Comparison of ENCODE assay signal across 2 cellular contexts in the genomic region with DNA sequence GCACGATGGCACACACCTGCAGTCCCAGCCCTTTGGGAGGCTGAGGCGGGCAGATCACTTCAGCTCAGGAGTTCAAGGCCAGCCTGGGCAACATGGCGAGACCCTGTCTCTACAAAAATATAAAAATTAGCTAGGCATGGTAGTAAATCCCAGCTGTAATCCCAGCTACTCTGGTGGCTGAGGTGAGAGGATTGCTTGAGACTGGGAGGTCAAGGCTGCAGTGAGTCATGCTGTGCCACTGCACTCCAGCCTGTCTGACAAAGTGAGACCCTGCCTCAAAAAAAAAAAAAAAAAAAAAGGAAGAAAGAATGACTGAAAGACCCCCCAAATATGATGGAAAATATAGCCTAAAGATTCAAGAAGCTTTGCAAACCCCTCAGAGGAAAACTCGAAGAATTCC.
TF ChIP-seq lines count a peak whose summit lies in the region.

No MANE protein-coding gene starts in this region.

TF ChIP-seq in SK-N-SH, 30 proteins besides CTCF, POLR2A, EP300 and RAD21 (continued from another document):
- TF ChIP-seq, protein P1, sequence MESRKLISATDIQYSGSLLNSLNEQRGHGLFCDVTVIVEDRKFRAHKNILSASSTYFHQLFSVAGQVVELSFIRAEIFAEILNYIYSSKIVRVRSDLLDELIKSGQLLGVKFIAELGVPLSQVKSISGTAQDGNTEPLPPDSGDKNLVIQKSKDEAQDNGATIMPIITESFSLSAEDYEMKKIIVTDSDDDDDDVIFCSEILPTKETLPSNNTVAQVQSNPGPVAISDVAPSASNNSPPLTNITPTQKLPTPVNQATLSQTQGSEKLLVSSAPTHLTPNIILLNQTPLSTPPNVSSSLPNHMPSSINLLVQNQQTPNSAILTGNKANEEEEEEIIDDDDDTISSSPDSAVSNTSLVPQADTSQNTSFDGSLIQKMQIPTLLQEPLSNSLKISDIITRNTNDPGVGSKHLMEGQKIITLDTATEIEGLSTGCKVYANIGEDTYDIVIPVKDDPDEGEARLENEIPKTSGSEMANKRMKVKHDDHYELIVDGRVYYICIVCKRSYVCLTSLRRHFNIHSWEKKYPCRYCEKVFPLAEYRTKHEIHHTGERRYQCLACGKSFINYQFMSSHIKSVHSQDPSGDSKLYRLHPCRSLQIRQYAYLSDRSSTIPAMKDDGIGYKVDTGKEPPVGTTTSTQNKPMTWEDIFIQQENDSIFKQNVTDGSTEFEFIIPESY (IDR thresholded peaks at IDR 0.05; ENCODE audit: borderline replicate concordance, low read depth) = no peak
- TF ChIP-seq GATA2 (CRISPR knock-in tag; IDR thresholded peaks at IDR 0.05) (no peak), SMC3 (IDR thresholded peaks at IDR 0.05; ENCODE audit: low read depth, low read length) (no peak), RFX5 (IDR thresholded peaks at IDR 0.05; ENCODE audit: low read length) (no peak), SIN3A (IDR thresholded peaks at IDR 0.05; ENCODE audit: borderline replicate concordance, low read depth, low read length) (no peak)

TF ChIP-seq in SK-N-SH treated with all-trans-retinoic acid at 6 μM for 48 hours, 23 proteins besides CTCF, POLR2A, EP300 and RAD21:
- TF ChIP-seq, protein P2, sequence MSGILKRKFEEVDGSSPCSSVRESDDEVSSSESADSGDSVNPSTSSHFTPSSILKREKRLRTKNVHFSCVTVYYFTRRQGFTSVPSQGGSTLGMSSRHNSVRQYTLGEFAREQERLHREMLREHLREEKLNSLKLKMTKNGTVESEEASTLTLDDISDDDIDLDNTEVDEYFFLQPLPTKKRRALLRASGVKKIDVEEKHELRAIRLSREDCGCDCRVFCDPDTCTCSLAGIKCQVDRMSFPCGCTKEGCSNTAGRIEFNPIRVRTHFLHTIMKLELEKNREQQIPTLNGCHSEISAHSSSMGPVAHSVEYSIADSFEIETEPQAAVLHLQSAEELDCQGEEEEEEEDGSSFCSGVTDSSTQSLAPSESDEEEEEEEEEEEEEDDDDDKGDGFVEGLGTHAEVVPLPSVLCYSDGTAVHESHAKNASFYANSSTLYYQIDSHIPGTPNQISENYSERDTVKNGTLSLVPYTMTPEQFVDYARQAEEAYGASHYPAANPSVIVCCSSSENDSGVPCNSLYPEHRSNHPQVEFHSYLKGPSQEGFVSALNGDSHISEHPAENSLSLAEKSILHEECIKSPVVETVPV (CRISPR knock-in tag; IDR thresholded peaks at IDR 0.05) = no peak
- no peak for TF ChIP-seq PPARA (CRISPR knock-in tag; IDR thresholded peaks at IDR 0.05; ENCODE audit: borderline replicate concordance)
- no peak for TF ChIP-seq BACH2 (CRISPR knock-in tag; IDR thresholded peaks at IDR 0.05; ENCODE audit: borderline replicate concordance)
- TF ChIP-seq TOX (CRISPR knock-in tag; IDR thresholded peaks at IDR 0.05; ENCODE audit: borderline replicate concordance) = no peak
- no peak for TF ChIP-seq ZNF8 (CRISPR knock-in tag; IDR thresholded peaks at IDR 0.05)
- TF ChIP-seq ISL1 (CRISPR knock-in tag; IDR thresholded peaks at IDR 0.05) = no peak
- no peak for TF ChIP-seq TCF4 (CRISPR knock-in tag; IDR thresholded peaks at IDR 0.05; ENCODE audit: borderline replicate concordance)
- no peak for TF ChIP-seq CSDC2 (CRISPR knock-in tag; IDR thresholded peaks at IDR 0.05)
- no peak for TF ChIP-seq ZC3H10 (CRISPR knock-in tag; IDR thresholded peaks at IDR 0.05)
- TF ChIP-seq, protein P3, sequence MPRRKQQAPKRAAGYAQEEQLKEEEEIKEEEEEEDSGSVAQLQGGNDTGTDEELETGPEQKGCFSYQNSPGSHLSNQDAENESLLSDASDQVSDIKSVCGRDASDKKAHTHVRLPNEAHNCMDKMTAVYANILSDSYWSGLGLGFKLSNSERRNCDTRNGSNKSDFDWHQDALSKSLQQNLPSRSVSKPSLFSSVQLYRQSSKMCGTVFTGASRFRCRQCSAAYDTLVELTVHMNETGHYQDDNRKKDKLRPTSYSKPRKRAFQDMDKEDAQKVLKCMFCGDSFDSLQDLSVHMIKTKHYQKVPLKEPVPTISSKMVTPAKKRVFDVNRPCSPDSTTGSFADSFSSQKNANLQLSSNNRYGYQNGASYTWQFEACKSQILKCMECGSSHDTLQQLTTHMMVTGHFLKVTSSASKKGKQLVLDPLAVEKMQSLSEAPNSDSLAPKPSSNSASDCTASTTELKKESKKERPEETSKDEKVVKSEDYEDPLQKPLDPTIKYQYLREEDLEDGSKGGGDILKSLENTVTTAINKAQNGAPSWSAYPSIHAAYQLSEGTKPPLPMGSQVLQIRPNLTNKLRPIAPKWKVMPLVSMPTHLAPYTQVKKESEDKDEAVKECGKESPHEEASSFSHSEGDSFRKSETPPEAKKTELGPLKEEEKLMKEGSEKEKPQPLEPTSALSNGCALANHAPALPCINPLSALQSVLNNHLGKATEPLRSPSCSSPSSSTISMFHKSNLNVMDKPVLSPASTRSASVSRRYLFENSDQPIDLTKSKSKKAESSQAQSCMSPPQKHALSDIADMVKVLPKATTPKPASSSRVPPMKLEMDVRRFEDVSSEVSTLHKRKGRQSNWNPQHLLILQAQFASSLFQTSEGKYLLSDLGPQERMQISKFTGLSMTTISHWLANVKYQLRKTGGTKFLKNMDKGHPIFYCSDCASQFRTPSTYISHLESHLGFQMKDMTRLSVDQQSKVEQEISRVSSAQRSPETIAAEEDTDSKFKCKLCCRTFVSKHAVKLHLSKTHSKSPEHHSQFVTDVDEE (CRISPR knock-in tag; IDR thresholded peaks at IDR 0.05) = no peak
- TF ChIP-seq, protein P4, sequence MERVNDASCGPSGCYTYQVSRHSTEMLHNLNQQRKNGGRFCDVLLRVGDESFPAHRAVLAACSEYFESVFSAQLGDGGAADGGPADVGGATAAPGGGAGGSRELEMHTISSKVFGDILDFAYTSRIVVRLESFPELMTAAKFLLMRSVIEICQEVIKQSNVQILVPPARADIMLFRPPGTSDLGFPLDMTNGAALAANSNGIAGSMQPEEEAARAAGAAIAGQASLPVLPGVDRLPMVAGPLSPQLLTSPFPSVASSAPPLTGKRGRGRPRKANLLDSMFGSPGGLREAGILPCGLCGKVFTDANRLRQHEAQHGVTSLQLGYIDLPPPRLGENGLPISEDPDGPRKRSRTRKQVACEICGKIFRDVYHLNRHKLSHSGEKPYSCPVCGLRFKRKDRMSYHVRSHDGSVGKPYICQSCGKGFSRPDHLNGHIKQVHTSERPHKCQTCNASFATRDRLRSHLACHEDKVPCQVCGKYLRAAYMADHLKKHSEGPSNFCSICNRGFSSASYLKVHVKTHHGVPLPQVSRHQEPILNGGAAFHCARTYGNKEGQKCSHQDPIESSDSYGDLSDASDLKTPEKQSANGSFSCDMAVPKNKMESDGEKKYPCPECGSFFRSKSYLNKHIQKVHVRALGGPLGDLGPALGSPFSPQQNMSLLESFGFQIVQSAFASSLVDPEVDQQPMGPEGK (CRISPR knock-in tag; IDR thresholded peaks at IDR 0.05; ENCODE audit: borderline replicate concordance) = no peak
- no peak for TF ChIP-seq GLIS3 (CRISPR knock-in tag; IDR thresholded peaks at IDR 0.05)
- TF ChIP-seq OSR1 (CRISPR knock-in tag; IDR thresholded peaks at IDR 0.05) = no peak
- no peak for TF ChIP-seq ZNF70 (CRISPR knock-in tag; IDR thresholded peaks at IDR 0.05)
- TF ChIP-seq, protein P5, sequence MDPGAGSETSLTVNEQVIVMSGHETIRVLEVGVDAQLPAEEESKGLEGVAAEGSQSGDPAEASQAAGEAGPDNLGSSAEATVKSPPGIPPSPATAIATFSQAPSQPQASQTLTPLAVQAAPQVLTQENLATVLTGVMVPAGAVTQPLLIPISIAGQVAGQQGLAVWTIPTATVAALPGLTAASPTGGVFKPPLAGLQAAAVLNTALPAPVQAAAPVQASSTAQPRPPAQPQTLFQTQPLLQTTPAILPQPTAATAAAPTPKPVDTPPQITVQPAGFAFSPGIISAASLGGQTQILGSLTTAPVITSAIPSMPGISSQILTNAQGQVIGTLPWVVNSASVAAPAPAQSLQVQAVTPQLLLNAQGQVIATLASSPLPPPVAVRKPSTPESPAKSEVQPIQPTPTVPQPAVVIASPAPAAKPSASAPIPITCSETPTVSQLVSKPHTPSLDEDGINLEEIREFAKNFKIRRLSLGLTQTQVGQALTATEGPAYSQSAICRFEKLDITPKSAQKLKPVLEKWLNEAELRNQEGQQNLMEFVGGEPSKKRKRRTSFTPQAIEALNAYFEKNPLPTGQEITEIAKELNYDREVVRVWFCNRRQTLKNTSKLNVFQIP (CRISPR knock-in tag; IDR thresholded peaks at IDR 0.05; ENCODE audit: borderline replicate concordance, low read depth) = no peak
- TF ChIP-seq ZFP3 (CRISPR knock-in tag; IDR thresholded peaks at IDR 0.05) = no peak
- TF ChIP-seq ZFP30 (CRISPR knock-in tag; IDR thresholded peaks at IDR 0.05) = no peak
- TF ChIP-seq, protein P6, sequence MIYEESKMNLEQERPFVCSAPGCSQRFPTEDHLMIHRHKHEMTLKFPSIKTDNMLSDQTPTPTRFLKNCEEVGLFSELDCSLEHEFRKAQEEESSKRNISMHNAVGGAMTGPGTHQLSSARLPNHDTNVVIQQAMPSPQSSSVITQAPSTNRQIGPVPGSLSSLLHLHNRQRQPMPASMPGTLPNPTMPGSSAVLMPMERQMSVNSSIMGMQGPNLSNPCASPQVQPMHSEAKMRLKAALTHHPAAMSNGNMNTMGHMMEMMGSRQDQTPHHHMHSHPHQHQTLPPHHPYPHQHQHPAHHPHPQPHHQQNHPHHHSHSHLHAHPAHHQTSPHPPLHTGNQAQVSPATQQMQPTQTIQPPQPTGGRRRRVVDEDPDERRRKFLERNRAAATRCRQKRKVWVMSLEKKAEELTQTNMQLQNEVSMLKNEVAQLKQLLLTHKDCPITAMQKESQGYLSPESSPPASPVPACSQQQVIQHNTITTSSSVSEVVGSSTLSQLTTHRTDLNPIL (CRISPR knock-in tag; IDR thresholded peaks at IDR 0.05; ENCODE audit: low read depth) = no peak
